Comparison of ENCODE assay signal across 16 cellular contexts in genomic region chr11:125140251-125140650, GRCh38. TPM values are rescaled to one million over a fixed set of nuclear protein-coding genes. Genes with fewer than 3 reads are reported as not detected.
DNase-seq lines count a peak whose midpoint lies in the region; TF ChIP-seq lines count a peak whose summit lies in the region.
"Had no signal": no experiment of that assay in that cellular context is flagged by ENCODE, and none has a peak within 500 bp of the region (broad histone marks: within the 10 kb centered on the region; RNA-seq: fewer than 3 reads in every experiment).

No MANE protein-coding gene starts in this region.

- no peak overlapping the region for H3K9ac ChIP-seq in neuronal stem cell (ENCODE audit: low read depth, low read length, poor library complexity)

- H3K4me3 ChIP-seq in H7 (ENCODE audit: insufficient read depth, low read depth, low read length) = no peak overlapping the region
- H3K4me3 ChIP-seq in hepatocyte = no peak overlapping the region
- H3K4me3 ChIP-seq in neuronal stem cell (ENCODE audit: low read length in 2 of 2) = no peak overlapping the region
- H3K4me3 ChIP-seq in HAP-1 = no peak overlapping the region

- no peak overlapping the region for H3K23ac ChIP-seq in neuronal stem cell (ENCODE audit: low read depth, low read length, poor library complexity)

- no peak overlapping the region for H3K4ac ChIP-seq in neuronal stem cell (ENCODE audit: low read length)

- H3K27ac ChIP-seq in hepatocyte (no peak overlapping the region), neuronal stem cell (replicated peaks; ENCODE audit: low read length) (no peak overlapping the region)
- H3K27ac ChIP-seq: RWPE1 had no signal

- peak overlapping the region; percentile 27 for H3K4me2 ChIP-seq in hepatocyte
- H3K4me2 ChIP-seq in neuronal stem cell (ENCODE audit: insufficient read depth, low read length, poor library complexity, severe bottlenecking) = no peak overlapping the region

- no peak overlapping the region for H4K8ac ChIP-seq in neuronal stem cell (ENCODE audit: low read depth, low read length)

- no peaks in the 10 kb centered on the region for H3K9me2 ChIP-seq in hepatocyte (replicated peaks; ENCODE audit: insufficient read depth)

- H2AFZ ChIP-seq in hepatocyte = peak overlapping the region; percentile 40
- peak overlapping the region; percentile 80 for H2AFZ ChIP-seq in neuronal stem cell (ENCODE audit: low read length)

- H2BK12ac ChIP-seq in neuronal stem cell (ENCODE audit: low read length) = no peak overlapping the region

- peak overlapping the region; percentile 45 for H3K18ac ChIP-seq in neuronal stem cell (ENCODE audit: low read length)

- no peaks in the 10 kb centered on the region for H3K79me2 ChIP-seq in hepatocyte

- no peak overlapping the region for H3K14ac ChIP-seq in neuronal stem cell (ENCODE audit: low read length)

- no peaks in the 10 kb centered on the region for H3K9me3 ChIP-seq in hepatocyte (ENCODE audit: low read depth)
- H3K9me3 ChIP-seq in neuronal stem cell (replicated peaks in 1 of 2; ENCODE audit: control insufficient read depth in 2 of 2, insufficient read depth in 1 of 2, low read depth in 1 of 2, low read length in 2 of 2) = no peaks in the 10 kb centered on the region
- H3K9me3 ChIP-seq in HAP-1 = no peaks in the 10 kb centered on the region

- no peak overlapping the region for H4K91ac ChIP-seq in neuronal stem cell (ENCODE audit: low read depth, low read length, poor library complexity)

- no peaks in the 10 kb centered on the region for H3K36me3 ChIP-seq in H7 (replicated peaks; ENCODE audit: control insufficient read depth, insufficient read depth, low read length)
- H3K36me3 ChIP-seq in hepatocyte (replicated peaks; ENCODE audit: insufficient read depth, low read depth) = no peaks in the 10 kb centered on the region
- no peaks in the 10 kb centered on the region for H3K36me3 ChIP-seq in neuronal stem cell (replicated peaks in 1 of 2; ENCODE audit: control insufficient read depth in 2 of 2, insufficient read depth in 2 of 2, low read length in 2 of 2)
- H3K36me3 ChIP-seq in HAP-1 (replicated peaks) = no peaks in the 10 kb centered on the region

- H2BK120ac ChIP-seq in neuronal stem cell (ENCODE audit: low read depth, low read length) = no peak overlapping the region

- H3K27me3 ChIP-seq in H7 (ENCODE audit: control insufficient read depth, insufficient read depth, low read length) (peaks cover 51% of the 10 kb centered on the region), hepatocyte (no peaks in the 10 kb centered on the region), neuronal stem cell (ENCODE audit: control insufficient read depth in 3 of 3, insufficient read depth in 3 of 3, low read depth in 1 of 3, low read length in 3 of 3) (no peaks in the 10 kb centered on the region), HAP-1 (ENCODE audit: low read depth) (no peaks in the 10 kb centered on the region)

- WGBS in hepatocyte (ENCODE audit: low lambda C conversion rate, missing lambda C conversion rate) = 32% methylated on average over 9 of the region's 9 CpGs
- WGBS in neuronal stem cell (ENCODE audit: extremely low coverage in 2 of 2, insufficient read length in 2 of 2, insufficient replicate concordance in 1 of 2), 2 donors = no CpG with 5 or more reads among the region's 9 CpGs

- H2BK5ac ChIP-seq in neuronal stem cell (ENCODE audit: low read length) = no peak overlapping the region

- H4K20me1 ChIP-seq in hepatocyte (ENCODE audit: insufficient read depth, poor library complexity, severe bottlenecking) = no peaks in the 10 kb centered on the region

- H3K79me1 ChIP-seq in neuronal stem cell (ENCODE audit: low read depth, low read length) = no peaks in the 10 kb centered on the region

- no peak overlapping the region for H2AK5ac ChIP-seq in neuronal stem cell (ENCODE audit: low read depth, low read length)

- H3K4me1 ChIP-seq in hepatocyte (ENCODE audit: insufficient read depth) (peaks cover 14% of the 10 kb centered on the region), neuronal stem cell (ENCODE audit: control insufficient read depth in 2 of 2, insufficient read depth in 1 of 2, low read depth in 1 of 2, low read length in 2 of 2) (peaks cover 22 to 44% of the 10 kb centered on the region in 2 donors), HAP-1 (peaks cover 20% of the 10 kb centered on the region)

- in situ Hi-C loops in HAP-1 (cut with MboI; ENCODE audit: low sequenced_read_pairs) = loop anchor here (10.0 kb wide), 1 partner anchor 45 kb away; no protein-coding TSS in a partner anchor

- no peak for TF ChIP-seq CTCF in hepatocyte (IDR thresholded peaks at IDR 0.05; ENCODE audit: poor library complexity)

- H2BK15ac ChIP-seq in neuronal stem cell (ENCODE audit: low read length) = no peak overlapping the region

- peak; percentile 36 for DNase-seq in H7
- DNase-seq in NCI-H69 (lab: John Stamatoyannopoulos, UW) = peak; percentile 23
- peak; percentile 22 for DNase-seq in hepatocyte (ENCODE audit: low spot score)
- no peak for DNase-seq in neuronal stem cell (ENCODE audit: low spot score)
- no peak for DNase-seq in T1000 (lab: John Stamatoyannopoulos, UW)
- no peak for DNase-seq in NCI-H1417 treated with DMSO at 0.1 percent for 48 hours (lab: John Stamatoyannopoulos, UW)
- no peak for DNase-seq in HAP-1 (ENCODE audit: low spot score in 2 of 2)
- DNase-seq: CD8-positive, alpha-beta T cell; DMS79 treated with DMSO at 0.1 percent for 48 hours; GOT3; Kasumi-1; NCI-H1105 treated with DMSO at 0.1 percent for 48 hours; NCI-H187 treated with DMSO at 0.1 percent for 48 hours; NCI-H524 treated with DMSO at 0.1 percent for 48 hours; NK-92 treated with Interleukin-12 subunit alpha and Interleukin-12 subunit beta, amount 100 ng/mL, for 24 hours had no signal

RNA-seq across cellular contexts. Expression of gene PKNOX2, which starts 24.3 kb away (rescaled TPM):
- 1.6 and 2.2 TPM in 2 replicates for total RNA-seq in H7 (2014; rRNA removed; shearing (Covaris generic))
- 3.1 and 4.3 TPM in 2 replicates for total RNA-seq in hepatocyte
- 2.1 and 3.0 TPM in 2 replicates for polyA plus RNA-seq in hepatocyte
- polyA plus RNA-seq in neuronal stem cell (2013, experiment 1 of 2) = 20.5 TPM
- 20.4 TPM for polyA plus RNA-seq in neuronal stem cell (2013, experiment 2 of 2)
- total RNA-seq: CD8-positive, alpha-beta T cell had no signal

RNA-seq across cellular contexts. Expression of gene TMEM218, which starts 28.8 kb away (rescaled TPM):
- total RNA-seq in H7 (2014; rRNA removed; shearing (Covaris generic)) = 22.7 and 31.9 TPM in 2 replicates
- 20.6 and 21.1 TPM in 2 replicates for total RNA-seq in hepatocyte
- polyA plus RNA-seq in hepatocyte = 20.7 and 24.6 TPM in 2 replicates
- 25.3 TPM for polyA plus RNA-seq in neuronal stem cell (2013, experiment 1 of 2)
- 23.3 TPM for polyA plus RNA-seq in neuronal stem cell (2013, experiment 2 of 2)

Comparison
In these comparisons a context has a peak if more than half of its experiments do, and no peak if none do; other contexts are left out.
1. DNase-seq: peak in H7 (single experiment), NCI-H69 (single experiment) and hepatocyte (single experiment); none in neuronal stem cell (single experiment), T1000 (single experiment), NCI-H1417 treated with DMSO at 0.1 percent for 48 hours (single experiment) and HAP-1 (0 of 2).